ENCODE assay signal across 15 cellular contexts in genomic region chr10:50551894-50552293, GRCh38.
"Had no signal": no experiment of that assay in that cellular context is flagged by ENCODE, and none has a peak within 500 bp of the region (broad histone marks: within the 10 kb centered on the region; RNA-seq: fewer than 3 reads in every experiment).

No MANE protein-coding gene starts in this region.

- H3K27me3 ChIP-seq: adrenal gland had no signal

- H3K9me3 Mint-ChIP-seq: activated T-helper 17 cell treated with anti-CD3 and anti-CD28 coated beads, Interleukin-2, amount 50 U/mL, for 72 hours; central memory CD8-positive, alpha-beta T cell; effector memory CD8-positive, alpha-beta T cell had no signal

- H3K9ac ChIP-seq: parathyroid adenoma had no signal

- H3K4me3 ChIP-seq: adrenal gland had no signal

- H3K9me3 ChIP-seq: adrenal gland had no signal

- H3K27ac Mint-ChIP-seq: activated naive CD4-positive, alpha-beta T cell treated with anti-CD3 and anti-CD28 coated beads for 36 hours; activated T-helper 17 cell treated with anti-CD3 and anti-CD28 coated beads, Interleukin-2, amount 50 U/mL, for 72 hours; effector memory CD8-positive, alpha-beta T cell; stimulated activated naive B cell treated with anti-CD40 and anti-IgM and Interleukin-4, amounts not matched to agents 10 μg/mL and 1 μg/mL and 100 μg/mL, for 72 hours had no signal

- H3K27me3 Mint-ChIP-seq: activated T-helper 17 cell treated with anti-CD3 and anti-CD28 coated beads, Interleukin-2, amount 50 U/mL, for 72 hours; central memory CD8-positive, alpha-beta T cell; effector memory CD8-positive, alpha-beta T cell; stimulated activated naive B cell treated with anti-CD40 and anti-IgM and Interleukin-4, amounts not matched to agents 10 μg/mL and 1 μg/mL and 100 μg/mL, for 72 hours had no signal

- H3K36me3 ChIP-seq: adrenal gland had no signal

- H3K27ac ChIP-seq: parathyroid adenoma had no signal

- ATAC-seq: activated T-helper 17 cell treated with anti-CD3 and anti-CD28 coated beads, Interleukin-2, amount 50 U/mL, for 72 hours; effector memory CD8-positive, alpha-beta T cell; left lobe of liver; stimulated activated naive B cell treated with anti-CD40 and anti-IgM and Interleukin-4, amounts not matched to agents 10 μg/mL and 1 μg/mL and 100 μg/mL, for 72 hours had no signal

- FAIRE-seq: islet of Langerhans, urothelium cell line had no signal

- DNase-seq: activated CD4-positive, alpha-beta T cell treated with anti-CD3 and anti-CD28 coated beads, Interleukin-2, amount 50 U/mL, for 1 hour; activated naive CD4-positive, alpha-beta T cell treated with anti-CD3 and anti-CD28 coated beads for 36 hours; activated T-cell treated with anti-CD3 and anti-CD28 coated beads for 4 hours; adrenal gland; effector memory CD8-positive, alpha-beta T cell; stimulated activated CD4-positive, alpha-beta T cell treated with anti-CD3 and anti-CD28 coated beads, Interleukin-2, amount 100 ng/mL, for 24 hours; stimulated activated naive B cell treated with anti-CD40 and anti-IgM and Interleukin-4, amounts not matched to agents 10 μg/mL and 1 μg/mL and 100 μg/mL, for 72 hours had no signal

- H3K4me3 Mint-ChIP-seq: activated naive CD4-positive, alpha-beta T cell treated with anti-CD3 and anti-CD28 coated beads for 36 hours; activated T-helper 17 cell treated with anti-CD3 and anti-CD28 coated beads, Interleukin-2, amount 50 U/mL, for 72 hours; brain; central memory CD8-positive, alpha-beta T cell; neural crest cell; stimulated activated naive B cell treated with anti-CD40 and anti-IgM and Interleukin-4, amounts not matched to agents 10 μg/mL and 1 μg/mL and 100 μg/mL, for 72 hours had no signal

- H2AFZ ChIP-seq: parathyroid adenoma had no signal
